ENCODE assay signal across 8 cellular contexts in genomic region chr20:49812463-49813304, GRCh38. TPM values are rescaled to one million over a fixed set of nuclear protein-coding genes. Genes with fewer than 3 reads are reported as not detected.
DNase-seq lines count a peak whose midpoint lies in the region; ATAC-seq and TF ChIP-seq lines count a peak whose summit lies in the region.

TSS of gene SLC9A8 (plus strand) at chr20:49812828. CDS start at chr20:49812923, 95 bp downstream.

- peak; percentile 70 for ATAC-seq in HG03378 (IDR thresholded peaks at IDR 0.05; ENCODE audit: unreplicated experiment)
- peak; percentile 92 for ATAC-seq in activated CD4-positive, alpha-beta T cell treated with anti-CD3 and anti-CD28 coated beads for 36 hours

- DNase-seq in Ammon's horn (ENCODE audit: low spot score) (peak; percentile 92), NCI-H524 (lab: John Stamatoyannopoulos, UW) (peak; percentile 75 to 91), choroid plexus epithelial cell (ENCODE audit: low read depth) (peak; percentile 82)
- peak; percentile 89 for DNase-seq in activated CD4-positive, alpha-beta T cell treated with anti-CD3 and anti-CD28 coated beads for 36 hours
- peak; percentile 57 to 72 (median 66) for DNase-seq in stimulated activated CD4-positive, alpha-beta T cell treated with anti-CD3 and anti-CD28 coated beads, Interleukin-1b, Interleukin-23, amount 100 ng/mL, for 24 hours (ENCODE audit: low read depth in 4 of 4, low spot score in 1 of 4)

- H3K4me3 ChIP-seq in choroid plexus epithelial cell (ENCODE audit: low read depth, low read length), result peak within 1 kb of the TSS; percentile 73

- POLR2A ChIA-PET in activated CD4-positive, alpha-beta T cell treated with anti-CD3 and anti-CD28 coated beads for 36 hours (lab: Charles Lee), result interaction anchor here (1.0 to 1.5 kb wide), 3 partner anchors 11 to 216 kb away, joined by 3 to 5 read pairs (median 4); no protein-coding TSS in a partner anchor

- H3K4me3 Mint-ChIP-seq in activated CD4-positive, alpha-beta T cell treated with anti-CD3 and anti-CD28 coated beads for 36 hours, result peak within 1 kb of the TSS; percentile 94

- CTCF ChIA-PET in activated CD4-positive, alpha-beta T cell treated with anti-CD3 and anti-CD28 coated beads for 36 hours (lab: Charles Lee), result interaction anchor here (0.6 to 2.2 kb wide), 5 partner anchors 10 to 294 kb away, joined by 3 to 13 read pairs (median 3); no protein-coding TSS in a partner anchor

- H3K27me3 ChIP-seq in layer of hippocampus (ENCODE audit: control insufficient read depth, insufficient read depth, low read length), result no peaks in the 10 kb centered on the region

- peak; percentile 76 for TF ChIP-seq POLR2A in GM19099 (IDR thresholded peaks at IDR 0.05; ENCODE audit: extremely low read depth, insufficient read length, low read depth)

- peaks cover 24% of the 10 kb centered on the region for H3K36me3 Mint-ChIP-seq in activated CD4-positive, alpha-beta T cell treated with anti-CD3 and anti-CD28 coated beads for 36 hours (ENCODE audit: low read depth)

- H3K4me1 Mint-ChIP-seq in activated CD4-positive, alpha-beta T cell treated with anti-CD3 and anti-CD28 coated beads for 36 hours, result peaks cover 28% of the 10 kb centered on the region

- peak; percentile 45 for TF ChIP-seq CTCF in choroid plexus epithelial cell (conservative IDR thresholded peaks at IDR 0.05; ENCODE audit: low read depth, low read length)

- peak within 1 kb of the TSS; percentile 74 for H3K27ac ChIP-seq in layer of hippocampus (ENCODE audit: low read depth, low read length)

- no peaks in the 10 kb centered on the region for H3K9me3 Mint-ChIP-seq in activated CD4-positive, alpha-beta T cell treated with anti-CD3 and anti-CD28 coated beads for 36 hours (ENCODE audit: low read depth)

- intact Hi-C loops in activated CD4-positive, alpha-beta T cell treated with anti-CD3 and anti-CD28 coated beads for 36 hours (cut with DNase I, micrococcal nuclease), result loop anchor here (1.0 to 10.0 kb wide), 9 partner anchors 7 to 702 kb away; partner anchors contain the start of genes B4GALT5 (in 2 of the 2), PTPN1 (in 1 of the 2), SPATA2 (in 1 of the 2) and UBE2V1 (in 1 of the 2)

- H3K27ac Mint-ChIP-seq in activated CD4-positive, alpha-beta T cell treated with anti-CD3 and anti-CD28 coated beads for 36 hours, result peak within 1 kb of the TSS; percentile 98

- no peaks in the 10 kb centered on the region for H3K27me3 Mint-ChIP-seq in activated CD4-positive, alpha-beta T cell treated with anti-CD3 and anti-CD28 coated beads for 36 hours

RNA-seq across cellular contexts. Expression of gene SLC9A8, which starts in this region (rescaled TPM):
- total RNA-seq in activated CD4-positive, alpha-beta T cell treated with anti-CD3 and anti-CD28 coated beads for 36 hours, result 10 to 100 TPM; 12.6 to 16.7 TPM

Comparison
In these comparisons a context has a peak if more than half of its experiments do, and no peak if none do; other contexts are left out.
1. Peak in every context shown above with its lines: DNase-seq, ATAC-seq, H3K4me3 ChIP-seq and H3K27ac ChIP-seq.